ENCODE assay signal across 19 cellular contexts in the genomic region with DNA sequence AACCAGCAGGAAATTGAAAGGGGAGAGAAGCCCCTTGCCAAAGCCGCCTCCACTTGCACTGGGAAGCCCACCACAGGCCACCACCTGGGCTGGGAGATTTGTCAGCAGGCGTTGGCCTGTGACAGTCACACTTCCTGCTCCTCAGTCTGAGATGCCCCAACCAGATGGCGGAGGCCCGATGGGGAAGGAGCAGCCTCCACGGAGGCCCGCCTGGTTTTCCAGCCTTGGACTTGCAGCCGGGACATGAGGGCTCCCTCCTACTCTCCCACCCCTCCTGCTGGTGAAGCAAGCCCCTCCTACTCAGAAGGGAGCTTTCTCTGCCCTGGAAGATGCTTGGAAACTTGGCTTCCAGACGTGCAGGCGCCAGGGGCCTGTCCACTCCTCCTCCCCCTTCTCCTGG.
DNase-seq lines count a peak whose midpoint lies in the region; ATAC-seq, FAIRE-seq and TF ChIP-seq lines count a peak whose summit lies in the region.
"Had no signal": no experiment of that assay in that cellular context is flagged by ENCODE, and none has a peak within 500 bp of the region (broad histone marks: within the 10 kb centered on the region; RNA-seq: fewer than 3 reads in every experiment).

No MANE protein-coding gene starts in this region.

- TF ChIP-seq EP300 in HepG2 (IDR thresholded peaks at IDR 0.05; ENCODE audit: low read depth in 2 of 2, low read length in 2 of 2) (no peak), HepG2 (CRISPR knock-in tag; IDR thresholded peaks at IDR 0.05; ENCODE audit: borderline replicate concordance) (no peak)

- TF ChIP-seq POLR2A in HepG2 (IDR thresholded peaks at IDR 0.05; ENCODE audit: insufficient read depth in 1 of 2, low read depth in 2 of 2, low read length in 2 of 2) (no peak), right lobe of liver (IDR thresholded peaks at IDR 0.05) (no peak)

- no peaks in the 10 kb centered on the region for H4K20me1 ChIP-seq in HepG2 (ENCODE audit: insufficient read depth, low read length)

- no peak for TF ChIP-seq CTCF in HepG2 (CRISPR knock-in tag; IDR thresholded peaks at IDR 0.05)
- no peak for TF ChIP-seq CTCF in right lobe of liver (IDR thresholded peaks at IDR 0.05)
- no peak for TF ChIP-seq CTCF in RWPE2 (IDR thresholded peaks at IDR 0.05; ENCODE audit: poor library complexity, severe bottlenecking)
- no peak for TF ChIP-seq CTCF in nephron (IDR thresholded peaks at IDR 0.05; ENCODE audit: unreplicated experiment in 3 of 3)

- WGBS in HepG2 (ENCODE audit: low lambda C conversion rate): 47% methylated on average over 8 of the region's 9 CpGs
- 63% methylated on average over 4 of the region's 9 CpGs for WGBS in right lobe of liver (ENCODE audit: insufficient coverage, low coverage, low lambda C conversion rate, missing lambda C conversion rate)

- H3K79me2 ChIP-seq in HepG2 (ENCODE audit: insufficient read depth, low read length): no peaks in the 10 kb centered on the region

- ATAC-seq in HepG2 (no peak), right lobe of liver (no peak), RWPE2 (ENCODE audit: low read depth) (no peak), HG02884 (IDR thresholded peaks at IDR 0.05; ENCODE audit: unreplicated experiment) (no peak), GM19324 (IDR thresholded peaks at IDR 0.05; ENCODE audit: low FRiP score, unreplicated experiment) (no peak), HG03469 (IDR thresholded peaks at IDR 0.05; ENCODE audit: unreplicated experiment) (no peak)

- in situ Hi-C loops in HepG2 (cut with HindIII; ENCODE audit: extremely low pct_ligation_motif_present, low pct_unique_long_range_greater_than_20kb): no loop called here

- POLR2A ChIA-PET in HepG2 (lab: Yijun Ruan, JAX): no interaction called here

- CTCF ChIA-PET in HepG2 (lab: Yijun Ruan, JAX; ENCODE audit: low intra/inter-chr PET ratio, low total read pairs): no interaction called here

- no peak overlapping the region for H3K27ac ChIP-seq in HepG2 (ENCODE audit: extremely low read length, insufficient read depth, low read length)
- H3K27ac ChIP-seq in right lobe of liver: no peak overlapping the region
- H3K27ac ChIP-seq in RWPE2 (ENCODE audit: poor library complexity, severe bottlenecking): peak overlapping the region; percentile 62
- H3K27ac ChIP-seq: HL-60 had no signal

- H3K4me3 Mint-ChIP-seq in nephron: no peak overlapping the region
- H3K4me3 Mint-ChIP-seq: CD4-positive, alpha-beta memory T cell; HFFc6 had no signal

- H2AFZ ChIP-seq in HepG2 (ENCODE audit: low read length): no peak overlapping the region

- H3K4me2 ChIP-seq in HepG2 (ENCODE audit: low read depth, low read length): no peak overlapping the region

- H3K27me3 ChIP-seq in HepG2 (ENCODE audit: control insufficient read depth in 1 of 2, insufficient read depth in 2 of 2, low read length in 2 of 2) (peaks cover 3 to 56% of the 10 kb centered on the region in 2 experiments; a peak in 4 of 5 replicates), right lobe of liver (no peaks in the 10 kb centered on the region), RWPE2 (ENCODE audit: insufficient read depth, poor library complexity, severe bottlenecking) (no peaks in the 10 kb centered on the region)

- H3K9me3 ChIP-seq in HepG2 (ENCODE audit: low read length) (no peaks in the 10 kb centered on the region), right lobe of liver (no peaks in the 10 kb centered on the region), RWPE2 (ENCODE audit: severe bottlenecking) (no peaks in the 10 kb centered on the region)

- H3K9ac ChIP-seq in HepG2 (ENCODE audit: insufficient read depth, low read depth, low read length): no peak overlapping the region

- H3K9me3 Mint-ChIP-seq in nephron: no peaks in the 10 kb centered on the region
- H3K9me3 Mint-ChIP-seq: CD4-positive, alpha-beta memory T cell had no signal

- TF ChIP-seq RAD21 in HepG2 (CRISPR knock-in tag; IDR thresholded peaks at IDR 0.05): 0 out of 2 replicates have a peak, but pooled peaks have one; percentile 8

- H3K36me3 ChIP-seq in HepG2 (replicated peaks in 1 of 2; ENCODE audit: control insufficient read depth in 1 of 2, insufficient read depth in 2 of 2, low read length in 2 of 2) (no peaks in the 10 kb centered on the region), right lobe of liver (no peaks in the 10 kb centered on the region), RWPE2 (ENCODE audit: low read depth) (no peaks in the 10 kb centered on the region)

- peak overlapping the region in 2 of 3 experiments; percentile 71 to 77 for H3K27ac Mint-ChIP-seq in nephron
- H3K27ac Mint-ChIP-seq: CD4-positive, alpha-beta memory T cell; HFFc6 had no signal

- H3K36me3 Mint-ChIP-seq in nephron (ENCODE audit: low read depth): no peaks in the 10 kb centered on the region
- H3K36me3 Mint-ChIP-seq: CD4-positive, alpha-beta memory T cell had no signal

- intact Hi-C loops in HepG2 (cut with micrococcal nuclease; ENCODE audit: unreplicated experiment): no loop called here
- intact Hi-C loops in right lobe of liver (cut with DNase I): no loop called here

- H3K4me3 ChIP-seq in HepG2 (replicated peaks in 1 of 3; ENCODE audit: insufficient read depth in 1 of 3, low read depth in 2 of 3, low read length in 3 of 3): no peak overlapping the region
- H3K4me3 ChIP-seq in right lobe of liver: no peak overlapping the region
- H3K4me3 ChIP-seq in RWPE2 (ENCODE audit: severe bottlenecking): no peak overlapping the region

- no TSS peak for BruUV-seq in HepG2 (replicated peaks; lab: Mats Ljungman, UMichigan)

- no peak for FAIRE-seq in HepG2 (lab: Jason Lieb, UNC)
- FAIRE-seq: G401.6, GM12891 had no signal

- H3K4me1 ChIP-seq in HepG2 (ENCODE audit: insufficient read depth, low read length): peaks cover 17% of the 10 kb centered on the region
- no peaks in the 10 kb centered on the region for H3K4me1 ChIP-seq in right lobe of liver
- H3K4me1 ChIP-seq in RWPE2 (ENCODE audit: insufficient read depth, poor library complexity, severe bottlenecking): peaks cover 23% of the 10 kb centered on the region

- peaks cover 19% of the 10 kb centered on the region for H3K27me3 Mint-ChIP-seq in nephron (ENCODE audit: low read depth)

- DNase-seq in HepG2 (ENCODE audit: low spot score): no peak
- DNase-seq in right lobe of liver: no peak
- DNase-seq in RWPE2 (ENCODE audit: low spot score): no peak
- DNase-seq: 8988T; AML-193; C1 segment of cervical spinal cord; CD4-positive, alpha-beta memory T cell; DMS79; EL; HCEC 1CT; HFFc6; KBM-7 had no signal

- H3K4me1 Mint-ChIP-seq in nephron: peaks cover 61% of the 10 kb centered on the region
- H3K4me1 Mint-ChIP-seq: CD4-positive, alpha-beta memory T cell had no signal

TF ChIP-seq in HepG2, 621 proteins besides CTCF, POLR2A, EP300 and RAD21:
- TF ChIP-seq TARDBP (CRISPR knock-in tag; IDR thresholded peaks at IDR 0.05) (no peak), ZNF251 (CRISPR knock-in tag; IDR thresholded peaks at IDR 0.05) (no peak), ZMAT5 (CRISPR knock-in tag; IDR thresholded peaks at IDR 0.05; ENCODE audit: borderline replicate concordance, low read depth) (no peak), ZSCAN22 (CRISPR knock-in tag; IDR thresholded peaks at IDR 0.05) (peak; percentile 90), ZNF770 (CRISPR knock-in tag; IDR thresholded peaks at IDR 0.05) (0 out of 2 replicates have a peak, but pooled peaks have one; percentile 59), MTA1 (CRISPR knock-in tag; IDR thresholded peaks at IDR 0.05; ENCODE audit: borderline replicate concordance) (no peak), ZMAT3 (CRISPR knock-in tag; conservative IDR thresholded peaks at IDR 0.05) (no peak), ZNF768 (CRISPR knock-in tag; IDR thresholded peaks at IDR 0.05) (0 out of 2 replicates have a peak, but pooled peaks have one; percentile 9)
